ENCODE assay signal across 17 cellular contexts in the genomic region with DNA sequence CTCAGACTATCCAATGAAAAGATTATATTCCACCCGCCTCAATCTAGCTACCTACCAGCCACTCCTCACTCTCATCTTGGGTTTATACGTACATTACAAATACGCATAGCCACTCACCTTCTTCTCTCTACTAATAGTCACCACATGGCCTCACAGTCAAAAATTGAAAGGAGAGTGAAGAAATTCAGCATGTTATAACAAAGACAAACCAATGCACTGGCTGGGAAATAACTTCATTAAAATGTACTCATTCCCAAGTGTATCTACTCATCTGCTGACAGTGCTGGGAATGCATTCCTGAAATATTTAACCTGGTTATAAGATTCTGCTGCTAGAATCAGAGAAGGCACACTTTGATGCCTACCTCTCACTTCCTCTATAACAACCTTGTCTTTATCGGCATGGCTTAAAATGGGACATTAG. TPM values are rescaled to one million over a fixed set of nuclear protein-coding genes. Genes with fewer than 3 reads are reported as not detected.
DNase-seq lines count a peak whose midpoint lies in the region; ATAC-seq, FAIRE-seq and TF ChIP-seq lines count a peak whose summit lies in the region.
"Had no signal": no experiment of that assay in that cellular context is flagged by ENCODE, and none has a peak within 500 bp of the region (broad histone marks: within the 10 kb centered on the region; RNA-seq: fewer than 3 reads in every experiment).

No MANE protein-coding gene starts in this region.

- H3K27ac ChIP-seq in PC-3 (ENCODE audit: low read length) = peak overlapping the region; percentile 73
- H3K27ac ChIP-seq in dorsolateral prefrontal cortex = peak overlapping the region in 58 of 59 donors; percentile 57 to 97 (median 89)
- H3K27ac ChIP-seq: C4-2B, SK-N-MC had no signal

- peak overlapping the region in 2 of 6 donors; percentile 28 to 71 for H3K27ac Mint-ChIP-seq in naive B cell
- H3K27ac Mint-ChIP-seq: stimulated activated naive B cell treated with anti-CD40 and anti-IgM and Interleukin-4, amounts not matched to agents 10 μg/mL and 1 μg/mL and 100 μg/mL, for 72 hours had no signal

- H3K9me3 Mint-ChIP-seq in naive B cell = no peaks in the 10 kb centered on the region
- H3K9me3 Mint-ChIP-seq: stimulated activated naive B cell treated with anti-CD40 and anti-IgM and Interleukin-4, amounts not matched to agents 10 μg/mL and 1 μg/mL and 100 μg/mL, for 72 hours had no signal

- POLR2A ChIA-PET in PC-3 (lab: Charles Lee; ENCODE audit: unreplicated experiment) = no interaction called here

- peaks cover 93% of the 10 kb centered on the region for H3K79me2 ChIP-seq in PC-3 (ENCODE audit: low read length)

- CTCF ChIA-PET in PC-3 (lab: Charles Lee) = no interaction called here

- ATAC-seq in PC-3 (no peak), naive B cell (ENCODE audit: low read depth in 2 of 2) (peak; percentile 47 to 60), GM21529 (IDR thresholded peaks at IDR 0.05; ENCODE audit: unreplicated experiment) (no peak), HG02884 (IDR thresholded peaks at IDR 0.05; ENCODE audit: unreplicated experiment) (no peak), GM18519 (IDR thresholded peaks at IDR 0.05; ENCODE audit: low FRiP score, unreplicated experiment) (no peak)

- H3K36me3 Mint-ChIP-seq in naive B cell = no peaks in the 10 kb centered on the region

- H3K36me3 ChIP-seq in PC-3 (ENCODE audit: low read depth, low read length) = peaks cover 24% of the 10 kb centered on the region
- H3K36me3 ChIP-seq: sigmoid colon had no signal

- H3K4me1 ChIP-seq in PC-3 (ENCODE audit: insufficient read depth, low read length) = peaks cover 57% of the 10 kb centered on the region

- no peak for TF ChIP-seq CTCF in PC-3 (conservative IDR thresholded peaks at IDR 0.05; ENCODE audit: low read depth, low read length)
- TF ChIP-seq CTCF in dorsolateral prefrontal cortex (IDR thresholded peaks at IDR 0.05 in 54 of 56, conservative IDR thresholded peaks at IDR 0.05 in 2 of 56; ENCODE audit: low read depth in 1 of 56, partially characterized antibody in 56 of 56) = no peak

- peaks cover 58% of the 10 kb centered on the region for H4K20me1 ChIP-seq in PC-3 (ENCODE audit: low read length)

- no peak overlapping the region; the same call in 1 of the 2 replicates for H3K9ac ChIP-seq in PC-3 (ENCODE audit: low read length)

- no peak overlapping the region for H2AFZ ChIP-seq in PC-3 (ENCODE audit: low read length)

- H3K4me3 ChIP-seq in PC-3 (ENCODE audit: low read length) (0 out of 2 replicates have a peak overlapping the region, but pooled peaks have one; percentile 4), dorsolateral prefrontal cortex (peak overlapping the region in 1 of 59 donors; percentile 18)
- H3K4me3 ChIP-seq: sigmoid colon, SK-N-MC had no signal

- no peaks in the 10 kb centered on the region for H3K9me2 ChIP-seq in PC-3 (replicated peaks; ENCODE audit: low read length)

- H3K27me3 Mint-ChIP-seq in naive B cell = no peaks in the 10 kb centered on the region
- H3K27me3 Mint-ChIP-seq: stimulated activated naive B cell treated with anti-CD40 and anti-IgM and Interleukin-4, amounts not matched to agents 10 μg/mL and 1 μg/mL and 100 μg/mL, for 72 hours had no signal

- no peaks in the 10 kb centered on the region for H3K9me3 ChIP-seq in PC-3 (ENCODE audit: low read length)
- H3K9me3 ChIP-seq: sigmoid colon had no signal

- intact Hi-C loops in PC-3 (cut with micrococcal nuclease) = loop anchor here (5.0 to 10.0 kb wide), 3 partner anchors 51 to 613 kb away; no protein-coding TSS in a partner anchor
- intact Hi-C loops in dorsolateral prefrontal cortex (cut with DNase I) = no loop called here

- H3K4me3 Mint-ChIP-seq in naive B cell = peak overlapping the region in 3 of 8 donors; percentile 21 to 40 (median 35)
- H3K4me3 Mint-ChIP-seq: stimulated activated naive B cell treated with anti-CD40 and anti-IgM and Interleukin-4, amounts not matched to agents 10 μg/mL and 1 μg/mL and 100 μg/mL, for 72 hours had no signal

- DNase-seq in GM12891 (ENCODE audit: insufficient read length, low spot score) (no peak), PC-3 (peak; percentile 42), dorsolateral prefrontal cortex (no peak), naive B cell (no peak), cortex of kidney (lab: John Stamatoyannopoulos, UW) (no peak)
- DNase-seq: aorta; H7; sigmoid colon; stimulated activated CD4-positive, alpha-beta T cell treated with anti-CD3 and anti-CD28 coated beads, Interleukin-4, amount 100 ng/mL, for 4 hours; stimulated activated naive B cell treated with anti-CD40 and anti-IgM and Interleukin-4, amounts not matched to agents 10 μg/mL and 1 μg/mL and 100 μg/mL, for 72 hours had no signal

- H3K4me1 Mint-ChIP-seq in naive B cell = peaks cover 54 to 83% (median 76%) of the 10 kb centered on the region in 3 donors

- peaks cover 11% of the 10 kb centered on the region for H3F3A ChIP-seq in PC-3 (ENCODE audit: low read length, unreplicated experiment)

- H3K27me3 ChIP-seq in PC-3 (ENCODE audit: low read length) (no peaks in the 10 kb centered on the region), dorsolateral prefrontal cortex (no peaks in the 10 kb centered on the region)
- H3K27me3 ChIP-seq: sigmoid colon had no signal

- TF ChIP-seq POLR2A in GM12891 (IDR thresholded peaks at IDR 0.05; ENCODE audit: low read depth, low read length) = no peak; the same call in 1 of the 2 replicates

- H3K4me2 ChIP-seq in PC-3 (ENCODE audit: low read length) = peak overlapping the region; percentile 55

- peak; percentile 71 for FAIRE-seq in GM12891 (lab: Jason Lieb, UNC)
- FAIRE-seq: frontal cortex, GM18507 had no signal

- no TSS peak for BruUV-seq in PC-3 (replicated peaks; lab: Mats Ljungman, UMichigan)

TF ChIP-seq in GM12891, 5 proteins besides CTCF, POLR2A, EP300 and RAD21:
- TF ChIP-seq POLR2AphosphoS5 (IDR thresholded peaks at IDR 0.05; ENCODE audit: low read depth, low read length) = no peak
- peak; percentile 76 for TF ChIP-seq SPI1 (IDR thresholded peaks at IDR 0.05; ENCODE audit: low read depth, low read length)
- no peak for TF ChIP-seq TAF1 (IDR thresholded peaks at IDR 0.05; ENCODE audit: low read depth, low read length)

RNA-seq across cellular contexts. Expression of a gene that starts 6.5 kb away (rescaled TPM):
- 8.4 TPM for polyA plus RNA-seq in GM12891 (2012; ENCODE audit: low read depth, missing spikeins)
- total RNA-seq in PC-3 (2014; rRNA removed) (39.6 and 44.4 TPM in 2 replicates), dorsolateral prefrontal cortex (100 to 1,000 TPM in 4 of 120 experiments, 10 to 100 TPM in 116; 55.9 to 109 (median 75.5) TPM)
- 100 to 1,000 TPM in 3 of 6 donors, 10 to 100 TPM in 3; 89.4 to 115 (median 103) TPM for polyA plus RNA-seq in naive B cell (ENCODE audit: low read depth in 6 of 6)

Comparison
In these comparisons a context has a peak if more than half of its experiments do, and no peak if none do; other contexts are left out.
1. ATAC-seq: peak in naive B cell (2 of 2); none in PC-3 (single experiment), GM21529 (single experiment), HG02884 (single experiment) and GM18519 (single experiment).